ENCODE assay signal across 1 cellular context in genomic region chr2:107712857-107713256, GRCh38.
TF ChIP-seq lines count a peak whose summit lies in the region.

No MANE protein-coding gene starts in this region.

TF ChIP-seq in SK-N-SH treated with all-trans-retinoic acid at 6 μM for 48 hours, 23 proteins besides CTCF, POLR2A, EP300 and RAD21 (continued from another document):
- no peak for TF ChIP-seq TSHZ2 (CRISPR knock-in tag; IDR thresholded peaks at IDR 0.05)
- no peak for TF ChIP-seq ZNF70 (CRISPR knock-in tag; IDR thresholded peaks at IDR 0.05)
- TF ChIP-seq RARB (CRISPR knock-in tag; IDR thresholded peaks at IDR 0.05): no peak
- no peak for TF ChIP-seq ZFP30 (CRISPR knock-in tag; IDR thresholded peaks at IDR 0.05)
- TF ChIP-seq PPARA (CRISPR knock-in tag; IDR thresholded peaks at IDR 0.05; ENCODE audit: borderline replicate concordance): no peak
- TF ChIP-seq CSDC2 (CRISPR knock-in tag; IDR thresholded peaks at IDR 0.05): no peak
- TF ChIP-seq CREB5 (CRISPR knock-in tag; IDR thresholded peaks at IDR 0.05; ENCODE audit: low read depth): no peak
- TF ChIP-seq TOX (CRISPR knock-in tag; IDR thresholded peaks at IDR 0.05; ENCODE audit: borderline replicate concordance): no peak
- TF ChIP-seq ZNF565 (CRISPR knock-in tag; conservative IDR thresholded peaks at IDR 0.05; ENCODE audit: low read depth): no peak
